In genomic region chr18:46069524-46069923, GRCh38 we compare ENCODE assay signal across 16 cellular contexts. TPM values are rescaled to one million over a fixed set of nuclear protein-coding genes. Genes with fewer than 3 reads are reported as not detected.
DNase-seq lines count a peak whose midpoint lies in the region; ATAC-seq, FAIRE-seq and TF ChIP-seq lines count a peak whose summit lies in the region.
"Had no signal": no experiment of that assay in that cellular context is flagged by ENCODE, and none has a peak within 500 bp of the region (broad histone marks: within the 10 kb centered on the region; RNA-seq: fewer than 3 reads in every experiment).

No MANE protein-coding gene starts in this region.

- H3K27me3 Mint-ChIP-seq in nephron (ENCODE audit: low read depth) = no peaks in the 10 kb centered on the region

- H3K27me3 ChIP-seq in HL-60 (ENCODE audit: insufficient read depth, poor library complexity, severe bottlenecking) (no peaks in the 10 kb centered on the region), bronchial epithelial cell (ENCODE audit: control insufficient read depth, insufficient read depth, low read length) (no peaks in the 10 kb centered on the region)
- H3K27me3 ChIP-seq: heart left ventricle, upper lobe of right lung had no signal

- DNase-seq in ELR (ENCODE audit: low read depth) = peak; percentile 21
- DNase-seq in HL-60 (ENCODE audit: low read depth in 1 of 2, low spot score in 1 of 2) = no peak
- peak; percentile 94 for DNase-seq in bronchial epithelial cell (ENCODE audit: low read depth)
- no peak for DNase-seq in DMS153 (lab: John Stamatoyannopoulos, UW)
- no peak for DNase-seq in mucosa of gallbladder (ENCODE audit: low spot score)
- DNase-seq in GF-D8 (lab: John Stamatoyannopoulos, UW) = no peak
- DNase-seq: C1 segment of cervical spinal cord, cerebellar nuclear complex, heart left ventricle, NCI-H1105, upper lobe of right lung had no signal

- no peak overlapping the region for H3K27ac Mint-ChIP-seq in nephron

- peak overlapping the region; percentile 85; the same call in 1 of the 2 replicates for H3K4me3 ChIP-seq in HL-60 (replicated peaks; ENCODE audit: insufficient read depth, low read length)
- no peak overlapping the region for H3K4me3 ChIP-seq in bronchial epithelial cell (ENCODE audit: low read depth, low read length)
- H3K4me3 ChIP-seq: upper lobe of right lung had no signal

- ATAC-seq in GM19351 (IDR thresholded peaks at IDR 0.05; ENCODE audit: unreplicated experiment) = no peak
- ATAC-seq: heart left ventricle, upper lobe of right lung had no signal

- H3K27ac ChIP-seq in HL-60 (replicated peaks) = peak overlapping the region; percentile 85
- H3K27ac ChIP-seq: upper lobe of right lung had no signal

- H3K36me3 ChIP-seq in bronchial epithelial cell (ENCODE audit: control insufficient read depth, insufficient read depth, low read length) = no peaks in the 10 kb centered on the region
- H3K36me3 ChIP-seq: heart left ventricle, upper lobe of right lung had no signal

- no peaks in the 10 kb centered on the region for H3K36me3 Mint-ChIP-seq in nephron (ENCODE audit: low read depth)

- no peak for TF ChIP-seq CTCF in HL-60 (IDR thresholded peaks at IDR 0.05; ENCODE audit: insufficient read depth, low read length)
- no peak for TF ChIP-seq CTCF in bronchial epithelial cell (IDR thresholded peaks at IDR 0.05; ENCODE audit: insufficient read depth, low read length, severe bottlenecking)
- no peak for TF ChIP-seq CTCF in nephron (IDR thresholded peaks at IDR 0.05; ENCODE audit: unreplicated experiment in 3 of 3)

- no peaks in the 10 kb centered on the region for H3K4me1 Mint-ChIP-seq in nephron

- FAIRE-seq in bronchial epithelial cell (lab: Jason Lieb, UNC) = no peak
- FAIRE-seq: endometrium, G401.6 had no signal

- no peaks in the 10 kb centered on the region for H3K9me3 Mint-ChIP-seq in nephron

- peak overlapping the region in 2 of 3 experiments; percentile 3 to 10 for H3K4me3 Mint-ChIP-seq in nephron

RNA-seq across cellular contexts. Expression of gene PSTPIP2, which starts 2.5 kb away (rescaled TPM):
- total RNA-seq in bronchial epithelial cell (6.0 and 6.6 TPM in 2 replicates), mucosa of gallbladder (7.0 TPM)
- total RNA-seq: OCI-LY7 had no signal

RNA-seq across cellular contexts. Expression of gene ATP5F1A, which starts 28.6 kb away (rescaled TPM):
- total RNA-seq in bronchial epithelial cell (506 and 666 TPM in 2 replicates), mucosa of gallbladder (378 TPM)

RNA-seq across cellular contexts. Expression of gene HAUS1, which starts 34.7 kb away (rescaled TPM):
- total RNA-seq in bronchial epithelial cell (12.7 and 18.7 TPM in 2 replicates), mucosa of gallbladder (14.4 TPM)

Comparison
In these comparisons a context has a peak if more than half of its experiments do, and no peak if none do; other contexts are left out.
1. DNase-seq: peak in ELR (single experiment) and bronchial epithelial cell (single experiment); none in HL-60 (0 of 2), DMS153 (single experiment), mucosa of gallbladder (single experiment) and GF-D8 (single experiment).